1 cellular context compared by ENCODE assay signal in the genomic region with DNA sequence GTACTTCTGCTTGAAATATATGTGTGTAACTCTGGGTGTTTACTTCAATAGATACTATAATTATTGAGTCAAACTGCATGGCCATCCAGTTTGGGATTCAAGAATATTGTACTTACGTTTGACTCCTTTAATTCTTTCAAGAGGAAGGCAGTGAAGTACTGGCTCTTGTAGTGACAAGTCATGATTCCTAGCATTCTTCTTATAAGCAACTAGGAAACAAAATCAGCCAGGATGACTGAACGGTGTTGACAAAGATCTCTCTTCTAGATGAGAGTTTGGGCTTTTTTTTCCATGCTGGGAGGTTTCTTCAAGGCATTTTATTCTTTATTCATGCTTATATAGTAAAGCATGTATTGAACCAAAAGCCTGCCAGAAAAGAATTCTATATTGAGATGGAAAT.
TF ChIP-seq lines count a peak whose summit lies in the region.

No MANE protein-coding gene starts in this region.

TF ChIP-seq in GM23338, 12 proteins besides CTCF, POLR2A, EP300 and RAD21 (continued from another document):
- TF ChIP-seq ZNF462 (CRISPR knock-in tag; IDR thresholded peaks at IDR 0.05) = no peak
- TF ChIP-seq JUNB (IDR thresholded peaks at IDR 0.05; ENCODE audit: unreplicated experiment) = no peak
- TF ChIP-seq POLR2AphosphoS5 (IDR thresholded peaks at IDR 0.05; ENCODE audit: low read depth) = no peak
- TF ChIP-seq EZH2phosphoT487 (IDR thresholded peaks at IDR 0.05; ENCODE audit: unreplicated experiment) = no peak
- TF ChIP-seq ZNF114 (CRISPR knock-in tag; IDR thresholded peaks at IDR 0.05) = no peak
- TF ChIP-seq STAT1 (IDR thresholded peaks at IDR 0.05; ENCODE audit: unreplicated experiment) = no peak
- no peak for TF ChIP-seq ZNF331 (CRISPR knock-in tag; IDR thresholded peaks at IDR 0.05; ENCODE audit: low read depth)
- TF ChIP-seq, protein P1, sequence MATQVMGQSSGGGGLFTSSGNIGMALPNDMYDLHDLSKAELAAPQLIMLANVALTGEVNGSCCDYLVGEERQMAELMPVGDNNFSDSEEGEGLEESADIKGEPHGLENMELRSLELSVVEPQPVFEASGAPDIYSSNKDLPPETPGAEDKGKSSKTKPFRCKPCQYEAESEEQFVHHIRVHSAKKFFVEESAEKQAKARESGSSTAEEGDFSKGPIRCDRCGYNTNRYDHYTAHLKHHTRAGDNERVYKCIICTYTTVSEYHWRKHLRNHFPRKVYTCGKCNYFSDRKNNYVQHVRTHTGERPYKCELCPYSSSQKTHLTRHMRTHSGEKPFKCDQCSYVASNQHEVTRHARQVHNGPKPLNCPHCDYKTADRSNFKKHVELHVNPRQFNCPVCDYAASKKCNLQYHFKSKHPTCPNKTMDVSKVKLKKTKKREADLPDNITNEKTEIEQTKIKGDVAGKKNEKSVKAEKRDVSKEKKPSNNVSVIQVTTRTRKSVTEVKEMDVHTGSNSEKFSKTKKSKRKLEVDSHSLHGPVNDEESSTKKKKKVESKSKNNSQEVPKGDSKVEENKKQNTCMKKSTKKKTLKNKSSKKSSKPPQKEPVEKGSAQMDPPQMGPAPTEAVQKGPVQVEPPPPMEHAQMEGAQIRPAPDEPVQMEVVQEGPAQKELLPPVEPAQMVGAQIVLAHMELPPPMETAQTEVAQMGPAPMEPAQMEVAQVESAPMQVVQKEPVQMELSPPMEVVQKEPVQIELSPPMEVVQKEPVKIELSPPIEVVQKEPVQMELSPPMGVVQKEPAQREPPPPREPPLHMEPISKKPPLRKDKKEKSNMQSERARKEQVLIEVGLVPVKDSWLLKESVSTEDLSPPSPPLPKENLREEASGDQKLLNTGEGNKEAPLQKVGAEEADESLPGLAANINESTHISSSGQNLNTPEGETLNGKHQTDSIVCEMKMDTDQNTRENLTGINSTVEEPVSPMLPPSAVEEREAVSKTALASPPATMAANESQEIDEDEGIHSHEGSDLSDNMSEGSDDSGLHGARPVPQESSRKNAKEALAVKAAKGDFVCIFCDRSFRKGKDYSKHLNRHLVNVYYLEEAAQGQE (IDR thresholded peaks at IDR 0.05; ENCODE audit: unreplicated experiment) = no peak
- TF ChIP-seq CREB1 (CRISPR knock-in tag; IDR thresholded peaks at IDR 0.05; ENCODE audit: low read depth) = no peak
- no peak for TF ChIP-seq NANOG (IDR thresholded peaks at IDR 0.05; ENCODE audit: borderline replicate concordance)
TF ChIP-seq in GM23338: peak in this region for 0.
